10 cellular contexts compared by ENCODE assay signal in genomic region chr22:18558516-18558915, GRCh38. TPM values are rescaled to one million over a fixed set of nuclear protein-coding genes. Genes with fewer than 3 reads are reported as not detected.
"Had no signal": no experiment of that assay in that cellular context is flagged by ENCODE, and none has a peak within 500 bp of the region (broad histone marks: within the 10 kb centered on the region; RNA-seq: fewer than 3 reads in every experiment).

No MANE protein-coding gene starts in this region.

RNA-seq across cellular contexts. Expression of gene TMEM191B, which starts 30.9 kb away (rescaled TPM):
- total RNA-seq: MCF 10A, RPMI7951 had no signal
- polyA plus RNA-seq: IgD-negative memory B cell had no signal

RNA-seq across cellular contexts. Expression of gene GGTLC3, which starts 40.6 kb away (rescaled TPM):
- total RNA-seq: activated CD8-positive, alpha-beta T cell treated with anti-CD3 and anti-CD28 coated beads for 36 hours; activated naive CD8-positive, alpha-beta T cell treated with anti-CD3 and anti-CD28 coated beads for 36 hours; activated T-cell treated with anti-CD3 and anti-CD28 coated beads, Interleukin-2, amount 50 U/mL, for 72 hours; activated T-helper 2 cell treated with anti-CD3 and anti-CD28 coated beads, Interferon-gamma antibody, Interleukin-2, Interleukin-4, amounts not matched to agents 10 μg/mL and 5 μg/mL and 100 μg/mL, durations not matched to agents 14 hours and 24 hours and 36 hours; breast epithelium; MCF 10A; PC-9; RPMI7951 had no signal
- polyA plus RNA-seq: adipose tissue, IgD-negative memory B cell had no signal
